1 cellular context compared by ENCODE assay signal in genomic region chr3:36991923-36992805, GRCh38.
TF ChIP-seq lines count a peak whose summit lies in the region.

No MANE protein-coding gene starts in this region.

TF ChIP-seq in K562, 482 proteins besides CTCF, POLR2A, EP300 and RAD21 (continued from another document):
- TF ChIP-seq RREB1 (CRISPR knock-in tag; IDR thresholded peaks at IDR 0.05) (no peak), TBP (optimal IDR thresholded peaks at IDR 0.05; ENCODE audit: low read depth, low read length) (peak; percentile 51), ELK1 (CRISPR knock-in tag; IDR thresholded peaks at IDR 0.05) (no peak), SNAPC5 (CRISPR knock-in tag; IDR thresholded peaks at IDR 0.05) (no peak), TAL1 (IDR thresholded peaks at IDR 0.05) (no peak)
